Comparison of ENCODE assay signal across 1 cellular context in the genomic region with DNA sequence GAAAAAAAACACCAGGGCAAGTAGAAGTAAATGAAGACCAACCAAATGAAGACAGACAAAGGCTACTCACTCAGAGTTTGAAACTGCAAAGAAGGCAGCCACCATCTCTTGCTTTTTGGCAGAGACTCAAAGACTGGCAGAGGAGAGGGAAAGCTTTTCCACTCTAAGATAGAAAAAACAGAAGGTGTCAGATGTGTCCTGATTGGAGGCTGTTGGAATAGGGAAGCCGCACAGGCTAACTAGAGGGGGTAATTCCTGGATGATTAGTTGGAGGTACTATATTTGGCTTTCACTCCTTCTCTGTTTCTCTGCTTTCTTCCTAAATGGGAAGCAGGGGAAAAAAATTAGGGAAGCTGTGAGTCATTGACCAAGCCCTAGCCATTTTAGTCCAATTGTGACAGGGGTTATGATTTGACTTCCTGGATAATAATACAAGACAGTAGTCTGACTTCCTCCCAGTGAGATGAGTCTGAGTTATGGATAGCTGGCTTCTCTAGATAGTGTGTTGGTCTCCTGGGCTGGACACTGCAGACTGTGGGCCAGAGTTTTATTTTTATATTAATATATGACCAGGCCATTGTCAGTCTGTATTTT.
TF ChIP-seq lines count a peak whose summit lies in the region.

No MANE protein-coding gene starts in this region.

TF ChIP-seq in GM23338, 12 proteins besides CTCF, POLR2A, EP300 and RAD21 (continued from another document):
- TF ChIP-seq, protein P1, sequence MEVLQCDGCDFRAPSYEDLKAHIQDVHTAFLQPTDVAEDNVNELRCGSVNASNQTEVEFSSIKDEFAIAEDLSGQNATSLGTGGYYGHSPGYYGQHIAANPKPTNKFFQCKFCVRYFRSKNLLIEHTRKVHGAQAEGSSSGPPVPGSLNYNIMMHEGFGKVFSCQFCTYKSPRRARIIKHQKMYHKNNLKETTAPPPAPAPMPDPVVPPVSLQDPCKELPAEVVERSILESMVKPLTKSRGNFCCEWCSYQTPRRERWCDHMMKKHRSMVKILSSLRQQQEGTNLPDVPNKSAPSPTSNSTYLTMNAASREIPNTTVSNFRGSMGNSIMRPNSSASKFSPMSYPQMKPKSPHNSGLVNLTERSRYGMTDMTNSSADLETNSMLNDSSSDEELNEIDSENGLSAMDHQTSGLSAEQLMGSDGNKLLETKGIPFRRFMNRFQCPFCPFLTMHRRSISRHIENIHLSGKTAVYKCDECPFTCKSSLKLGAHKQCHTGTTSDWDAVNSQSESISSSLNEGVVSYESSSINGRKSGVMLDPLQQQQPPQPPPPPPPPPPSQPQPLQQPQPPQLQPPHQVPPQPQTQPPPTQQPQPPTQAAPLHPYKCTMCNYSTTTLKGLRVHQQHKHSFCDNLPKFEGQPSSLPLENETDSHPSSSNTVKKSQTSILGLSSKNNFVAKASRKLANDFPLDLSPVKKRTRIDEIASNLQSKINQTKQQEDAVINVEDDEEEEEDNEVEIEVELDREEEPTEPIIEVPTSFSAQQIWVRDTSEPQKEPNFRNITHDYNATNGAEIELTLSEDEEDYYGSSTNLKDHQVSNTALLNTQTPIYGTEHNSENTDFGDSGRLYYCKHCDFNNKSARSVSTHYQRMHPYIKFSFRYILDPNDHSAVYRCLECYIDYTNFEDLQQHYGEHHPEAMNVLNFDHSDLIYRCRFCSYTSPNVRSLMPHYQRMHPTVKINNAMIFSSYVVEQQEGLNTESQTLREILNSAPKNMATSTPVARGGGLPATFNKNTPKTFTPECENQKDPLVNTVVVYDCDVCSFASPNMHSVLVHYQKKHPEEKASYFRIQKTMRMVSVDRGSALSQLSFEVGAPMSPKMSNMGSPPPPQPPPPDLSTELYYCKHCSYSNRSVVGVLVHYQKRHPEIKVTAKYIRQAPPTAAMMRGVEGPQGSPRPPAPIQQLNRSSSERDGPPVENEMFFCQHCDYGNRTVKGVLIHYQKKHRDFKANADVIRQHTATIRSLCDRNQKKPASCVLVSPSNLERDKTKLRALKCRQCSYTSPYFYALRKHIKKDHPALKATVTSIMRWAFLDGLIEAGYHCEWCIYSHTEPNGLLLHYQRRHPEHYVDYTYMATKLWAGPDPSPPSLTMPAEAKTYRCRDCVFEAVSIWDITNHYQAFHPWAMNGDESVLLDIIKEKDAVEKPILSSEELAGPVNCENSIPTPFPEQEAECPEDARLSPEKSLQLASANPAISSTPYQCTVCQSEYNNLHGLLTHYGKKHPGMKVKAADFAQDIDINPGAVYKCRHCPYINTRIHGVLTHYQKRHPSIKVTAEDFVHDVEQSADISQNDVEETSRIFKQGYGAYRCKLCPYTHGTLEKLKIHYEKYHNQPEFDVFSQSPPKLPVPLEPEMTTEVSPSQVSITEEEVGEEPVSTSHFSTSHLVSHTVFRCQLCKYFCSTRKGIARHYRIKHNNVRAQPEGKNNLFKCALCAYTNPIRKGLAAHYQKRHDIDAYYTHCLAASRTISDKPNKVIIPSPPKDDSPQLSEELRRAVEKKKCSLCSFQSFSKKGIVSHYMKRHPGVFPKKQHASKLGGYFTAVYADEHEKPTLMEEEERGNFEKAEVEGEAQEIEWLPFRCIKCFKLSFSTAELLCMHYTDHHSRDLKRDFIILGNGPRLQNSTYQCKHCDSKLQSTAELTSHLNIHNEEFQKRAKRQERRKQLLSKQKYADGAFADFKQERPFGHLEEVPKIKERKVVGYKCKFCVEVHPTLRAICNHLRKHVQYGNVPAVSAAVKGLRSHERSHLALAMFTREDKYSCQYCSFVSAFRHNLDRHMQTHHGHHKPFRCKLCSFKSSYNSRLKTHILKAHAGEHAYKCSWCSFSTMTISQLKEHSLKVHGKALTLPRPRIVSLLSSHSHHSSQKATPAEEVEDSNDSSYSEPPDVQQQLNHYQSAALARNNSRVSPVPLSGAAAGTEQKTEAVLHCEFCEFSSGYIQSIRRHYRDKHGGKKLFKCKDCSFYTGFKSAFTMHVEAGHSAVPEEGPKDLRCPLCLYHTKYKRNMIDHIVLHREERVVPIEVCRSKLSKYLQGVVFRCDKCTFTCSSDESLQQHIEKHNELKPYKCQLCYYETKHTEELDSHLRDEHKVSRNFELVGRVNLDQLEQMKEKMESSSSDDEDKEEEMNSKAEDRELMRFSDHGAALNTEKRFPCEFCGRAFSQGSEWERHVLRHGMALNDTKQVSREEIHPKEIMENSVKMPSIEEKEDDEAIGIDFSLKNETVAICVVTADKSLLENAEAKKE (CRISPR knock-in tag; IDR thresholded peaks at IDR 0.05): no peak
- TF ChIP-seq STAT1 (IDR thresholded peaks at IDR 0.05; ENCODE audit: unreplicated experiment) (no peak), EZH2phosphoT487 (IDR thresholded peaks at IDR 0.05; ENCODE audit: unreplicated experiment) (no peak)
